ENCODE assay signal across 1 cellular context in genomic region chr3:150248865-150249360, GRCh38.
TF ChIP-seq lines count a peak whose summit lies in the region.

No MANE protein-coding gene starts in this region.

TF ChIP-seq in HCT116, 20 proteins besides CTCF, POLR2A, EP300 and RAD21 (continued from another document):
- TF ChIP-seq REST (IDR thresholded peaks at IDR 0.05; ENCODE audit: low read depth) (no peak), FOSL1 (IDR thresholded peaks at IDR 0.05; ENCODE audit: low read depth) (no peak), ELF1 (IDR thresholded peaks at IDR 0.05; ENCODE audit: borderline replicate concordance, low read depth) (no peak), YY1 (IDR thresholded peaks at IDR 0.05; ENCODE audit: extremely low read depth, insufficient replicate concordance, low read depth, low read length) (no peak), ATF3 (IDR thresholded peaks at IDR 0.05) (no peak), SIN3A (IDR thresholded peaks at IDR 0.05; ENCODE audit: low read depth) (no peak), EZH2 (IDR thresholded peaks at IDR 0.05) (no peak), CBX3 (IDR thresholded peaks at IDR 0.05; ENCODE audit: low read depth) (no peak), ZFX (IDR thresholded peaks at IDR 0.05) (no peak), CEBPB (IDR thresholded peaks at IDR 0.05; ENCODE audit: low read depth) (no peak)
- TF ChIP-seq, protein P1, sequence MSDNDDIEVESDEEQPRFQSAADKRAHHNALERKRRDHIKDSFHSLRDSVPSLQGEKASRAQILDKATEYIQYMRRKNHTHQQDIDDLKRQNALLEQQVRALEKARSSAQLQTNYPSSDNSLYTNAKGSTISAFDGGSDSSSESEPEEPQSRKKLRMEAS (IDR thresholded peaks at IDR 0.05) = no peak
